In genomic region chr14:104863923-104864266, GRCh38 we compare ENCODE assay signal across 13 cellular contexts. TPM values are rescaled to one million over a fixed set of nuclear protein-coding genes. Genes with fewer than 3 reads are reported as not detected.
DNase-seq lines count a peak whose midpoint lies in the region; ATAC-seq and TF ChIP-seq lines count a peak whose summit lies in the region.
"Had no signal": no experiment of that assay in that cellular context is flagged by ENCODE, and none has a peak within 500 bp of the region (broad histone marks: within the 10 kb centered on the region; RNA-seq: fewer than 3 reads in every experiment).

No MANE protein-coding gene starts in this region.

- no peak overlapping the region for H3K27ac ChIP-seq in left ventricle myocardium inferior (replicated peaks)
- H3K27ac ChIP-seq in effector memory CD4-positive, alpha-beta T cell (ENCODE audit: insufficient read depth, low read length, poor library complexity, severe bottlenecking), result no peak overlapping the region
- H3K27ac ChIP-seq: BLaER1 had no signal

- no peak for DNase-seq in left ventricle myocardium inferior
- DNase-seq in Right ventricle myocardium superior, result no peak
- DNase-seq in effector memory CD4-positive, alpha-beta T cell, result no peak
- DNase-seq in hippocampal formation (lab: John Stamatoyannopoulos, UW), result no peak
- DNase-seq in NCI-H2081 (lab: John Stamatoyannopoulos, UW), result no peak
- DNase-seq: effector CD4-positive, alpha-beta T cell; kidney glomerular epithelial cell had no signal

- no peak for TF ChIP-seq CTCF in left ventricle myocardium inferior (IDR thresholded peaks at IDR 0.05; ENCODE audit: borderline replicate concordance)

- H3K36me3 ChIP-seq in left ventricle myocardium inferior (no peaks in the 10 kb centered on the region), mucosa of stomach (ENCODE audit: control insufficient read depth, insufficient read depth, low read length) (no peaks in the 10 kb centered on the region)
- no peaks in the 10 kb centered on the region for H3K36me3 ChIP-seq in effector memory CD4-positive, alpha-beta T cell (ENCODE audit: control insufficient read depth, insufficient read depth, low read length)
- H3K36me3 ChIP-seq: BLaER1, MG63 had no signal

- H3K27me3 ChIP-seq in left ventricle myocardium inferior (ENCODE audit: low read depth), result peaks cover 38% of the 10 kb centered on the region
- no peaks in the 10 kb centered on the region for H3K27me3 ChIP-seq in effector memory CD4-positive, alpha-beta T cell (replicated peaks; ENCODE audit: control insufficient read depth, insufficient read depth, low read length, poor library complexity, severe bottlenecking)
- H3K27me3 ChIP-seq in mucosa of stomach (ENCODE audit: control insufficient read depth, insufficient read depth, low read length), result no peaks in the 10 kb centered on the region
- H3K27me3 ChIP-seq: MG63 had no signal

- intact Hi-C loops in left ventricle myocardium inferior (cut with micrococcal nuclease) (no loop called here), Right ventricle myocardium superior (cut with DNase I) (no loop called here)

- H3K9me3 ChIP-seq in left ventricle myocardium inferior (replicated peaks), result no peaks in the 10 kb centered on the region
- no peaks in the 10 kb centered on the region for H3K9me3 ChIP-seq in effector memory CD4-positive, alpha-beta T cell (ENCODE audit: control insufficient read depth, low read length)
- H3K9me3 ChIP-seq in mucosa of stomach (ENCODE audit: control insufficient read depth, low read length), result no peaks in the 10 kb centered on the region
- H3K9me3 ChIP-seq: MG63 had no signal

- H3K9ac ChIP-seq in mucosa of stomach (ENCODE audit: low read length), result peak overlapping the region; percentile 58
- H3K9ac ChIP-seq: BLaER1 had no signal

- H3K4me1 ChIP-seq in left ventricle myocardium inferior, result peaks cover 27% of the 10 kb centered on the region
- H3K4me1 ChIP-seq in effector memory CD4-positive, alpha-beta T cell (ENCODE audit: control insufficient read depth, insufficient read depth, low read length, poor library complexity, severe bottlenecking), result peaks cover 11% of the 10 kb centered on the region
- peaks cover 32% of the 10 kb centered on the region for H3K4me1 ChIP-seq in mucosa of stomach (ENCODE audit: control insufficient read depth, insufficient read depth, low read length)

- ATAC-seq in Right ventricle myocardium superior (ENCODE audit: poor library complexity) (no peak), GM19328 (IDR thresholded peaks at IDR 0.05; ENCODE audit: unreplicated experiment) (no peak), HG03139 (IDR thresholded peaks at IDR 0.05; ENCODE audit: unreplicated experiment) (no peak)

- H3K4me3 ChIP-seq in left ventricle myocardium inferior (peak overlapping the region; percentile 72), mucosa of stomach (ENCODE audit: low read length) (peak overlapping the region; percentile 40)
- peak overlapping the region; percentile 55 for H3K4me3 ChIP-seq in effector memory CD4-positive, alpha-beta T cell (ENCODE audit: insufficient read depth, low read depth, low read length, poor library complexity, severe bottlenecking)
- H3K4me3 ChIP-seq: GM12878 had no signal

RNA-seq across cellular contexts. Expression of gene CEP170B, which starts 1.2 kb away (rescaled TPM):
- total RNA-seq in left ventricle myocardium inferior, result 11.7 TPM
- total RNA-seq in Right ventricle myocardium superior, result 9.5 TPM
